ENCODE assay signal across 1 cellular context in genomic region chr3:53236112-53236841, GRCh38.
TF ChIP-seq lines count a peak whose summit lies in the region.

No MANE protein-coding gene starts in this region.

TF ChIP-seq in A549, 52 proteins besides CTCF, POLR2A, EP300 and RAD21 (continued from another document):
- no peak for TF ChIP-seq CHD2 (IDR thresholded peaks at IDR 0.05; ENCODE audit: low read length, partially characterized antibody)
- TF ChIP-seq MAX (IDR thresholded peaks at IDR 0.05), result peak; percentile 89
- TF ChIP-seq NR3C1 (IDR thresholded peaks at IDR 0.05), result no peak
- peak; percentile 51; the same call in 1 of the 2 replicates for TF ChIP-seq ZNF302 (CRISPR knock-in tag; IDR thresholded peaks at IDR 0.05)
- no peak for TF ChIP-seq REST (IDR thresholded peaks at IDR 0.05)
- TF ChIP-seq FOXS1 (CRISPR knock-in tag; IDR thresholded peaks at IDR 0.05), result peak; percentile 64; the same call in 1 of the 2 replicates
- TF ChIP-seq JUNB (IDR thresholded peaks at IDR 0.05), result no peak
- TF ChIP-seq BHLHE40 (IDR thresholded peaks at IDR 0.05; ENCODE audit: low read depth, low read length), result no peak
- TF ChIP-seq, protein P1, sequence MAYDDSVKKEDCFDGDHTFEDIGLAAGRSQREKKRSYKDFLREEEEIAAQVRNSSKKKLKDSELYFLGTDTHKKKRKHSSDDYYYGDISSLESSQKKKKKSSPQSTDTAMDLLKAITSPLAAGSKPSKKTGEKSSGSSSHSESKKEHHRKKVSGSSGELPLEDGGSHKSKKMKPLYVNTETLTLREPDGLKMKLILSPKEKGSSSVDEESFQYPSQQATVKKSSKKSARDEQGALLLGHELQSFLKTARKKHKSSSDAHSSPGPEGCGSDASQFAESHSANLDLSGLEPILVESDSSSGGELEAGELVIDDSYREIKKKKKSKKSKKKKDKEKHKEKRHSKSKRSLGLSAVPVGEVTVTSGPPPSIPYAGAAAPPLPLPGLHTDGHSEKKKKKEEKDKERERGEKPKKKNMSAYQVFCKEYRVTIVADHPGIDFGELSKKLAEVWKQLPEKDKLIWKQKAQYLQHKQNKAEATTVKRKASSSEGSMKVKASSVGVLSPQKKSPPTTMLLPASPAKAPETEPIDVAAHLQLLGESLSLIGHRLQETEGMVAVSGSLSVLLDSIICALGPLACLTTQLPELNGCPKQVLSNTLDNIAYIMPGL (CRISPR knock-in tag; IDR thresholded peaks at IDR 0.05; ENCODE audit: borderline replicate concordance), result no peak
- TF ChIP-seq HOXA7 (CRISPR knock-in tag; IDR thresholded peaks at IDR 0.05), result no peak
- no peak for TF ChIP-seq BCL3 (IDR thresholded peaks at IDR 0.05)
- TF ChIP-seq ESRRA (IDR thresholded peaks at IDR 0.05; ENCODE audit: borderline replicate concordance, low read length), result no peak
- 0 out of 2 replicates have a peak, but pooled peaks have one; percentile 33 for TF ChIP-seq GATA3 (IDR thresholded peaks at IDR 0.05; ENCODE audit: borderline replicate concordance)
- peak; percentile 99 for TF ChIP-seq NFE2L2 (conservative IDR thresholded peaks at IDR 0.05; ENCODE audit: low read length)
- no peak for TF ChIP-seq RARB (CRISPR knock-in tag; IDR thresholded peaks at IDR 0.05)
- peak; percentile 44 to 49; a peak in 2 of 5 replicates for TF ChIP-seq JUN (IDR thresholded peaks at IDR 0.05)
- peak; percentile 71 for TF ChIP-seq HOXB13 (CRISPR knock-in tag; IDR thresholded peaks at IDR 0.05; ENCODE audit: low read depth)
- TF ChIP-seq, protein P2, sequence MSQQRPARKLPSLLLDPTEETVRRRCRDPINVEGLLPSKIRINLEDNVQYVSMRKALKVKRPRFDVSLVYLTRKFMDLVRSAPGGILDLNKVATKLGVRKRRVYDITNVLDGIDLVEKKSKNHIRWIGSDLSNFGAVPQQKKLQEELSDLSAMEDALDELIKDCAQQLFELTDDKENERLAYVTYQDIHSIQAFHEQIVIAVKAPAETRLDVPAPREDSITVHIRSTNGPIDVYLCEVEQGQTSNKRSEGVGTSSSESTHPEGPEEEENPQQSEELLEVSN (IDR thresholded peaks at IDR 0.05; ENCODE audit: borderline replicate concordance, low read depth), result peak; percentile 62; the same call in 1 of the 2 replicates
- TF ChIP-seq SMC3 (IDR thresholded peaks at IDR 0.05), result no peak
- peak; percentile 11; the same call in 1 of the 2 replicates for TF ChIP-seq TP53 (CRISPR knock-in tag; IDR thresholded peaks at IDR 0.05)
- no peak for TF ChIP-seq ZFP36 (IDR thresholded peaks at IDR 0.05; ENCODE audit: borderline replicate concordance, partially characterized antibody)
- TF ChIP-seq FOSL2 (IDR thresholded peaks at IDR 0.05), result no peak
- TF ChIP-seq FOSL2 (CRISPR knock-in tag; IDR thresholded peaks at IDR 0.05), result peak; percentile 58
